20 cellular contexts compared by ENCODE assay signal in the genomic region with DNA sequence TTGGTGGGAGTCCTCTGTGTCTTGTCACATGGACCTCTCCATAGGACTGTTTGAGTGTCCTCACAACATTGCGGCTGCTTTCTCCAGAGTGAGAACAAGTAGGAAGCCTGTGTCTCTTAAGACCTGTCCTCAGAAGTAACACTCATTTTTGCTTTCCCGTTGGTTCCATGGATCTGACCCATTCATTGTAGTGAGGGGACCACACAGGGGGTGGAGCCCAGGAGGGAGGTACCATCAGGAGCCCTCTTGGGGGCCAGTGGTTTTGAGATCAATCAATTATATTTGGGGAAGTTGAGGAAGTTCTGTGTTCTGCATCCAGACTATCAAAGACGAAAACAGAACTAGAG. TPM values are rescaled to one million over a fixed set of nuclear protein-coding genes. Genes with fewer than 3 reads are reported as not detected.
A peak's percentile ranks its signal among the peaks of the same experiment; 100 is the strongest.
DNase-seq lines count a peak whose midpoint lies in the region; ATAC-seq and TF ChIP-seq lines count a peak whose summit lies in the region.
"Had no signal": no experiment of that assay in that cellular context is flagged by ENCODE, and none has a peak within 500 bp of the region (broad histone marks: within the 10 kb centered on the region; RNA-seq: fewer than 3 reads in every experiment).

No MANE protein-coding gene starts in this region.

- H3K36me3 Mint-ChIP-seq in Caco-2 (ENCODE audit: insufficient read depth, unreplicated experiment) (peaks cover 9% of the 10 kb centered on the region), nephron (ENCODE audit: low read depth) (no peaks in the 10 kb centered on the region)

- TF ChIP-seq CTCF in Caco-2 (IDR thresholded peaks at IDR 0.05; ENCODE audit: insufficient read depth in 1 of 2, low read depth in 1 of 2, low read length in 1 of 2, severe bottlenecking in 1 of 2, unreplicated experiment in 1 of 2) (no peak), brain microvascular endothelial cell (IDR thresholded peaks at IDR 0.05; ENCODE audit: low read depth, low read length, missing control alignments) (no peak), nephron (IDR thresholded peaks at IDR 0.05; ENCODE audit: unreplicated experiment in 3 of 3) (no peak)

- H3K36me3 ChIP-seq in Caco-2 (ENCODE audit: control insufficient read depth, insufficient read depth, low read length) (no peaks in the 10 kb centered on the region), brain microvascular endothelial cell (replicated peaks) (no peaks in the 10 kb centered on the region)
- H3K36me3 ChIP-seq: adrenal gland, neutrophil had no signal

- H3K4me3 Mint-ChIP-seq in Caco-2 (ENCODE audit: unreplicated experiment) (peak overlapping the region; percentile 24), nephron (no peak overlapping the region)
- H3K4me3 Mint-ChIP-seq: activated CD8-positive, alpha-beta memory T cell treated with anti-CD3 and anti-CD28 coated beads, Interleukin-2, amount 10 ng/mL, durations not matched to agents 7 days and 5 days; B cell had no signal

- H3K27me3 ChIP-seq in Caco-2 (replicated peaks; ENCODE audit: control insufficient read depth, insufficient read depth, low read length), result no peaks in the 10 kb centered on the region
- H3K27me3 ChIP-seq in brain microvascular endothelial cell (replicated peaks), result no peaks in the 10 kb centered on the region

- in situ Hi-C loops in brain microvascular endothelial cell (cut with HindIII; ENCODE audit: low pct_ligation_motif_present, low sequenced_read_pairs), result no loop called here

- CTCF ChIA-PET in Caco-2 (lab: Charles Lee), result interaction anchor here (1.2 to 1.4 kb wide), 2 partner anchors 22 to 233 kb away, joined by 3 read pairs; no protein-coding TSS in a partner anchor

- TF ChIP-seq RAD21 in Ishikawa (IDR thresholded peaks at IDR 0.05; ENCODE audit: low read depth), result no peak

- intact Hi-C loops in Caco-2 (cut with micrococcal nuclease; ENCODE audit: unreplicated experiment), result loop anchor here (1.0 to 2.0 kb wide), 2 partner anchors 25 to 78 kb away; no protein-coding TSS in a partner anchor

- no peaks in the 10 kb centered on the region for H3K27me3 Mint-ChIP-seq in Caco-2 (ENCODE audit: insufficient read depth, unreplicated experiment)
- H3K27me3 Mint-ChIP-seq in nephron (ENCODE audit: low read depth), result peaks cover 49% of the 10 kb centered on the region

- POLR2A ChIA-PET in Caco-2 (lab: Charles Lee), result no interaction called here

- DNase-seq in Caco-2 (no peak), brain microvascular endothelial cell (no peak), inferior parietal cortex (ENCODE audit: extremely low spot score) (no peak), NCI-H1417 (lab: John Stamatoyannopoulos, UW) (no peak), 8988T (no peak)
- DNase-seq: activated CD4-positive, CD25-positive, alpha-beta regulatory T cell treated with anti-CD3 and anti-CD28 coated beads, Interleukin-2, amount 50 U/mL, for 72 hours; adrenal gland; caudate nucleus; H7; left colon; NCI-H1105 treated with DMSO at 0.1 percent for 48 hours; NCI-H2081 treated with DMSO at 0.1 percent for 48 hours; NCI-H510A; stimulated activated CD4-positive, alpha-beta T cell treated with anti-CD3 and anti-CD28 coated beads, Interleukin-12 subunit alpha, Interleukin-12 subunit beta, amount 100 ng/mL, for 4 hours had no signal

- H3K4me3 ChIP-seq in Caco-2 (ENCODE audit: low read depth, low read length) (no peak overlapping the region), brain microvascular endothelial cell (ENCODE audit: low read depth, low read length) (no peak overlapping the region)
- H3K4me3 ChIP-seq: adrenal gland had no signal

- TF ChIP-seq EP300 in Ishikawa (IDR thresholded peaks at IDR 0.05; ENCODE audit: borderline replicate concordance), result no peak

- H3K27ac Mint-ChIP-seq in Caco-2 (ENCODE audit: unreplicated experiment), result peak overlapping the region; percentile 69
- peak overlapping the region; percentile 19 to 65 (median 34) for H3K27ac Mint-ChIP-seq in nephron
- H3K27ac Mint-ChIP-seq: activated CD8-positive, alpha-beta memory T cell treated with anti-CD3 and anti-CD28 coated beads, Interleukin-2, amount 10 ng/mL, durations not matched to agents 7 days and 5 days; B cell had no signal

- H3K27ac ChIP-seq in brain microvascular endothelial cell, result peak overlapping the region; percentile 53
- H3K27ac ChIP-seq: adrenal gland, neutrophil had no signal

- TSS peak; percentile 68 for BruUV-seq in Caco-2 (replicated peaks; lab: Mats Ljungman, UMichigan)

- no peaks in the 10 kb centered on the region for H3K9me3 ChIP-seq in Caco-2
- H3K9me3 ChIP-seq: adrenal gland, neutrophil had no signal

- ATAC-seq in activated CD4-positive, CD25-positive, alpha-beta regulatory T cell treated with anti-CD3 and anti-CD28 coated beads, Interleukin-2, amount 50 U/mL, for 24 hours, result no peak
- ATAC-seq: left colon had no signal

- H3K9me3 Mint-ChIP-seq in Caco-2 (ENCODE audit: unreplicated experiment), result no peaks in the 10 kb centered on the region
- peaks cover 5% of the 10 kb centered on the region for H3K9me3 Mint-ChIP-seq in nephron

- H3K4me1 ChIP-seq in Caco-2, result peaks cover 35% of the 10 kb centered on the region
- H3K4me1 ChIP-seq: adrenal gland had no signal

- H3K4me1 Mint-ChIP-seq in Caco-2 (ENCODE audit: low read depth, unreplicated experiment), result peaks cover 45% of the 10 kb centered on the region
- H3K4me1 Mint-ChIP-seq in nephron, result peaks cover 21% of the 10 kb centered on the region

TF ChIP-seq in Ishikawa, 13 proteins besides CTCF, POLR2A, EP300 and RAD21:
- no peak for TF ChIP-seq CEBPB (IDR thresholded peaks at IDR 0.05)
- TF ChIP-seq FOXM1 (IDR thresholded peaks at IDR 0.05; ENCODE audit: borderline replicate concordance, low read depth), result no peak
- TF ChIP-seq TCF12 (IDR thresholded peaks at IDR 0.05; ENCODE audit: low read depth), result peak; percentile 20; the same call in 1 of the 2 replicates
- no peak for TF ChIP-seq CREB1 (IDR thresholded peaks at IDR 0.05; ENCODE audit: low read depth)
- no peak for TF ChIP-seq ZBTB7A (IDR thresholded peaks at IDR 0.05; ENCODE audit: low read depth)
- TF ChIP-seq NFIC (IDR thresholded peaks at IDR 0.05), result no peak
TF ChIP-seq in Ishikawa: peak in this region for 1.

RNA-seq across cellular contexts. Expression of a gene that starts 5.4 kb away (rescaled TPM):
- 4.0 and 4.6 TPM in 2 replicates for total RNA-seq in Caco-2 (2022)

RNA-seq across cellular contexts. Expression of a gene that starts 53.5 kb away (rescaled TPM):
- 3.6 TPM in 2 replicates for total RNA-seq in Caco-2 (2022)
